ENCODE assay signal across 9 cellular contexts in genomic region chr4:154626793-154627484, GRCh38. TPM values are rescaled to one million over a fixed set of nuclear protein-coding genes. Genes with fewer than 3 reads are reported as not detected.
DNase-seq lines count a peak whose midpoint lies in the region; ATAC-seq, FAIRE-seq and TF ChIP-seq lines count a peak whose summit lies in the region.
"Had no signal": no experiment of that assay in that cellular context is flagged by ENCODE, and none has a peak within 500 bp of the region (broad histone marks: within the 10 kb centered on the region; RNA-seq: fewer than 3 reads in every experiment).

No MANE protein-coding gene starts in this region.

- DNase-seq in NCI-H1417 (lab: John Stamatoyannopoulos, UW) (peak in 2 of 3 experiments; percentile 81), NCI-H1417 treated with DMSO at 0.1 percent for 48 hours (lab: John Stamatoyannopoulos, UW) (no peak), NCI-H226 (peak; percentile 16), activated gamma-delta T cell (lab: John Stamatoyannopoulos, UW) (peak; percentile 10), glutamatergic neuron (peak; percentile 79), pancreas (peak; percentile 41 to 89 (median 68)), NCI-H2171 (lab: John Stamatoyannopoulos, UW) (no peak)

- no peaks in the 10 kb centered on the region for H3K36me3 ChIP-seq in pancreas

- no peak for FAIRE-seq in pancreas (lab: Jason Lieb, UNC)

- no peak overlapping the region for H3K27ac ChIP-seq in pancreas

- peaks cover 0 to 3% (median 0%) of the 10 kb centered on the region in 3 donors for H3K4me1 ChIP-seq in pancreas

- peaks cover 2% of the 10 kb centered on the region for H3K4me1 Mint-ChIP-seq in glutamatergic neuron (ENCODE audit: low read depth, unreplicated experiment)

- TF ChIP-seq CTCF in glutamatergic neuron (IDR thresholded peaks at IDR 0.05; ENCODE audit: partially characterized antibody, unreplicated experiment) (peak; percentile 68), pancreas (IDR thresholded peaks at IDR 0.05) (peak; percentile 15 to 42 (median 35))

- intact Hi-C loops in pancreas (cut with DNase I) = no loop called here

- WGBS in pancreas, 2 donors = 5 to 6% methylated on average over 47 to 48 of the region's 48 CpGs

- H3K36me3 Mint-ChIP-seq in glutamatergic neuron (ENCODE audit: unreplicated experiment) = no peaks in the 10 kb centered on the region
- H3K36me3 Mint-ChIP-seq: CD4-positive, alpha-beta memory T cell had no signal

- no peaks in the 10 kb centered on the region for H3K9me3 Mint-ChIP-seq in glutamatergic neuron (ENCODE audit: unreplicated experiment)
- H3K9me3 Mint-ChIP-seq: CD4-positive, alpha-beta memory T cell had no signal

- H3K9me3 ChIP-seq in pancreas = no peaks in the 10 kb centered on the region

- H3K27me3 Mint-ChIP-seq in glutamatergic neuron (ENCODE audit: unreplicated experiment) = peaks cover 2% of the 10 kb centered on the region

- ATAC-seq in HG02678 (IDR thresholded peaks at IDR 0.05; ENCODE audit: unreplicated experiment) (peak; percentile 98), pancreas (peak; percentile 92 to 97 (median 96))

- H3K4me3 ChIP-seq in pancreas = peak overlapping the region; percentile 5 to 39 (median 21)

- H3K27me3 ChIP-seq in pancreas = no peaks in the 10 kb centered on the region

- no peak overlapping the region for H3K4me3 Mint-ChIP-seq in glutamatergic neuron (ENCODE audit: unreplicated experiment)

- no peak overlapping the region for H3K27ac Mint-ChIP-seq in glutamatergic neuron (ENCODE audit: unreplicated experiment)
- H3K27ac Mint-ChIP-seq: CD4-positive, alpha-beta memory T cell had no signal

RNA-seq across cellular contexts. Expression of gene FGG, which starts 14.5 kb away (rescaled TPM):
- not detected for total RNA-seq in glutamatergic neuron (ENCODE audit: unreplicated experiment)
- total RNA-seq in pancreas = 10 to 100 TPM in 2 of 6 donors, 1 to 10 TPM in 2, under 1 TPM in 1, not detected in 1; 0.20 to 26.0 (median 5.7) TPM
- polyA plus RNA-seq in pancreas = 1 to 10 TPM in 1 of 2 donors, under 1 TPM in 1; 0.99 to 4.0 TPM
- total RNA-seq: CD4-positive, alpha-beta memory T cell had no signal
- polyA plus RNA-seq: CD4-positive, alpha-beta memory T cell had no signal

RNA-seq across cellular contexts. Expression of gene FGA, which starts 36.4 kb away (rescaled TPM):
- total RNA-seq in glutamatergic neuron (ENCODE audit: unreplicated experiment) (not detected), pancreas (10 to 100 TPM in 3 of 6 donors, 1 to 10 TPM in 2, under 1 TPM in 1; 0.09 to 30.3 (median 7.7) TPM)
- 10 to 100 TPM in 1 of 2 donors, 1 to 10 TPM in 1; 1.4 to 15.2 TPM for polyA plus RNA-seq in pancreas
- total RNA-seq: CD4-positive, alpha-beta memory T cell had no signal
- polyA plus RNA-seq: CD4-positive, alpha-beta memory T cell had no signal

Comparison
In these comparisons a context has a peak if more than half of its experiments do, and no peak if none do; other contexts are left out.
1. DNase-seq: peak in NCI-H1417 (2 of 3), NCI-H226 (single experiment), activated gamma-delta T cell (single experiment), glutamatergic neuron (single experiment) and pancreas (6 of 6); none in NCI-H1417 treated with DMSO at 0.1 percent for 48 hours (single experiment) and NCI-H2171 (single experiment).